7 cellular contexts compared by ENCODE assay signal in the genomic region with DNA sequence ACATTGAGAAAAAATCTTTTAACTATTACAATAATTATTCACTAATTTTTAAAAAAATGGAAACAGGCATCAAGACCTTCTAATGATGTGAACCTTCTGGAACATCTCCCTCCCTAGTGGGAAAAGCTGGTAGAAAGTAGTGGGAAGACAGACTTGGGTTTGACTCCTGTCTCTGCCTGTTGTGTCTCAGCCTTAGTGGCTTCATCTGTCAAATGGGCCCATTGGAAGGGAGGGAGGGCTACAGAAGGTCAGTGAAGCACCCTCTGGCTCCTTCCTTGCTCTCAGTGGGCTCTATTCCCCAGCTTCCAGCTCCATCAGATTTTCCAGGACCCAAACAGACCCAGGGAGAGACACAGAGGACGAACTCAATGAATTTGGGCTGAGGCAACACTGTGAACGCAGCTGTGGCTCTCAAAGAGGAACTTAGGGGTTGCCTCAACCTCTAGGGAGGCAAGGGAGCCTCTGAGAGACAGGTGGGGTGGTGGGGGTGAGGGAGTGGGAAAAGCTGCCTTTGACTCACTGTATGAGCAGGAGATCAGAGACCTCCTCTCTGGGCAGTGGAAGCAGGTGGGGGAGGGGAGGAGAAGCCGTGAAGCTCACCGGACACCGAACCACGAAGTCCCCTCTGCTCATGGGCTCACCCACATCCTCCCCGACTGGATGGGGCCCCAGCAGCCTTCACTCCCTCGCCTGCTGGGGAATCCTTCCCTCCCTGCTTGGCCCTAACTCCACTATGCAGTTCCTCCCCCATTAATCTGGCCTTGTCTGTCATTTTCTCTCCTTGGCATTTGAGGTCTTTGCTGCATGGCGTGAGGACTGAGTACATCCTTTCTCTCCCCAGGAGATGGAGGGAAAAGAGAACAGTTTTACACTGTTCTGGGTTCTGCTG. TPM values are rescaled to one million over a fixed set of nuclear protein-coding genes. Genes with fewer than 3 reads are reported as not detected.
A peak's percentile ranks its signal among the peaks of the same experiment; 100 is the strongest.
DNase-seq lines count a peak whose midpoint lies in the region; ATAC-seq and TF ChIP-seq lines count a peak whose summit lies in the region.

No MANE protein-coding gene starts in this region.

- no peaks in the 10 kb centered on the region for H3K36me3 Mint-ChIP-seq in activated CD4-positive, alpha-beta memory T cell treated with anti-CD3 and anti-CD28 coated beads, Interleukin-2, amount 10 ng/mL, durations not matched to agents 7 days and 5 days (ENCODE audit: low read depth)

- peaks cover 56% of the 10 kb centered on the region for H3K4me1 Mint-ChIP-seq in activated CD4-positive, alpha-beta memory T cell treated with anti-CD3 and anti-CD28 coated beads, Interleukin-2, amount 10 ng/mL, durations not matched to agents 7 days and 5 days

- H2AFZ ChIP-seq in PC-9: no peak overlapping the region

- H3F3A ChIP-seq in PC-9 (ENCODE audit: insufficient read depth, low read depth): peaks cover 17% of the 10 kb centered on the region; the same call in 1 of the 2 replicates

- no peak for TF ChIP-seq CTCF in neutrophil (IDR thresholded peaks at IDR 0.05)
- TF ChIP-seq CTCF in PC-9 (conservative IDR thresholded peaks at IDR 0.05): no peak

- no peaks in the 10 kb centered on the region for H4K20me1 ChIP-seq in PC-9 (ENCODE audit: insufficient read depth)

- peak; percentile 28 for ATAC-seq in GM18867 (IDR thresholded peaks at IDR 0.05; ENCODE audit: unreplicated experiment)
- ATAC-seq in HG03442 (IDR thresholded peaks at IDR 0.05; ENCODE audit: unreplicated experiment): peak; percentile 24
- ATAC-seq in GM18517 (IDR thresholded peaks at IDR 0.05; ENCODE audit: unreplicated experiment): no peak

- no peaks in the 10 kb centered on the region for H3K9me3 Mint-ChIP-seq in activated CD4-positive, alpha-beta memory T cell treated with anti-CD3 and anti-CD28 coated beads, Interleukin-2, amount 10 ng/mL, durations not matched to agents 7 days and 5 days

- intact Hi-C loops in PC-9 (cut with micrococcal nuclease; ENCODE audit: unreplicated experiment): no loop called here

- H3K27me3 ChIP-seq in neutrophil (peaks cover 24% of the 10 kb centered on the region), PC-9 (ENCODE audit: insufficient read depth, low read depth) (no peaks in the 10 kb centered on the region)

- no peak overlapping the region for H3K27ac Mint-ChIP-seq in activated CD4-positive, alpha-beta memory T cell treated with anti-CD3 and anti-CD28 coated beads, Interleukin-2, amount 10 ng/mL, durations not matched to agents 7 days and 5 days

- H3K36me3 ChIP-seq in neutrophil (no peaks in the 10 kb centered on the region), PC-9 (ENCODE audit: low read depth) (no peaks in the 10 kb centered on the region)

- CTCF ChIA-PET in activated CD4-positive, alpha-beta memory T cell treated with anti-CD3 and anti-CD28 coated beads, Interleukin-2, amount 10 ng/mL, durations not matched to agents 7 days and 5 days (lab: Charles Lee): no interaction called here
- CTCF ChIA-PET in PC-9 (lab: Charles Lee): interaction anchor here (0.6 kb wide), 2 partner anchors 132 to 286 kb away, joined by 3 to 7 read pairs; no protein-coding TSS in a partner anchor

- DNase-seq in activated CD4-positive, alpha-beta memory T cell treated with anti-CD3 and anti-CD28 coated beads, Interleukin-2, amount 10 ng/mL, durations not matched to agents 7 days and 5 days: peak; percentile 33
- no peak for DNase-seq in PC-9
- DNase-seq in activated effector memory CD4-positive, alpha-beta T cell treated with anti-CD3 and anti-CD28 coated beads, Interleukin-2, amount 50 U/mL, for 16 hours: no peak

- no peak overlapping the region for H3K4me3 Mint-ChIP-seq in activated CD4-positive, alpha-beta memory T cell treated with anti-CD3 and anti-CD28 coated beads, Interleukin-2, amount 10 ng/mL, durations not matched to agents 7 days and 5 days

- H3K79me2 ChIP-seq in PC-9 (ENCODE audit: low read depth): no peaks in the 10 kb centered on the region

- H3K27ac ChIP-seq in neutrophil: peak overlapping the region; percentile 75
- no peak overlapping the region for H3K27ac ChIP-seq in PC-9

- H3K4me2 ChIP-seq in PC-9: no peak overlapping the region

- POLR2A ChIA-PET in activated CD4-positive, alpha-beta memory T cell treated with anti-CD3 and anti-CD28 coated beads, Interleukin-2, amount 10 ng/mL, durations not matched to agents 7 days and 5 days (lab: Charles Lee): interaction anchor here (1.4 kb wide), 1 partner anchor 52 kb away, joined by 3 read pairs; a partner anchor contains a TSS
- POLR2A ChIA-PET in PC-9 (lab: Charles Lee; ENCODE audit: unreplicated experiment): no interaction called here

- no peaks in the 10 kb centered on the region for H3K9me2 ChIP-seq in PC-9 (ENCODE audit: insufficient read depth)

- H3K4me1 ChIP-seq in neutrophil (ENCODE audit: control insufficient read depth in 1 of 2, insufficient read depth in 1 of 2, low read depth in 1 of 2, low read length in 1 of 2) (peaks cover 40 to 41% of the 10 kb centered on the region in 2 experiments), PC-9 (replicated peaks; ENCODE audit: insufficient read depth) (peaks cover 28% of the 10 kb centered on the region)

- H3K4me3 ChIP-seq in neutrophil (ENCODE audit: low read depth in 1 of 2, low read length in 1 of 2) (peak overlapping the region; percentile 21 to 47), PC-9 (no peak overlapping the region)

- BruUV-seq in PC-9 (replicated peaks; lab: Mats Ljungman, UMichigan): no TSS peak

- H3K9me3 ChIP-seq in neutrophil (no peaks in the 10 kb centered on the region), PC-9 (ENCODE audit: insufficient read depth, low read depth) (no peaks in the 10 kb centered on the region)

- peaks cover 18% of the 10 kb centered on the region for H3K27me3 Mint-ChIP-seq in activated CD4-positive, alpha-beta memory T cell treated with anti-CD3 and anti-CD28 coated beads, Interleukin-2, amount 10 ng/mL, durations not matched to agents 7 days and 5 days

RNA-seq across cellular contexts. Expression of a gene that starts 4.5 kb away (rescaled TPM):
- total RNA-seq in activated CD4-positive, alpha-beta memory T cell treated with anti-CD3 and anti-CD28 coated beads, Interleukin-2, amount 10 ng/mL, durations not matched to agents 7 days and 5 days: under 1 TPM in 1 of 2 experiments, not detected in 1; 0.08 TPM
- not detected in 2 replicates for total RNA-seq in PC-9 (2021)

RNA-seq across cellular contexts. Expression of a gene that starts 40.6 kb away (rescaled TPM):
- 1 to 10 TPM; 5.6 to 6.3 TPM for total RNA-seq in activated CD4-positive, alpha-beta memory T cell treated with anti-CD3 and anti-CD28 coated beads, Interleukin-2, amount 10 ng/mL, durations not matched to agents 7 days and 5 days
- total RNA-seq in PC-9 (2021): 29.0 and 30.9 TPM in 2 replicates

RNA-seq across cellular contexts. Expression of a gene that starts 50.9 kb away (rescaled TPM):
- total RNA-seq in activated CD4-positive, alpha-beta memory T cell treated with anti-CD3 and anti-CD28 coated beads, Interleukin-2, amount 10 ng/mL, durations not matched to agents 7 days and 5 days: 100 to 1,000 TPM; 153 to 158 TPM
- 58.4 and 67.7 TPM in 2 replicates for total RNA-seq in PC-9 (2021)
